11 cellular contexts compared by ENCODE assay signal in genomic region chr2:197496695-197497094, GRCh38. TPM values are rescaled to one million over a fixed set of nuclear protein-coding genes. Genes with fewer than 3 reads are reported as not detected.
A peak's percentile ranks its signal among the peaks of the same experiment; 100 is the strongest.
DNase-seq lines count a peak whose midpoint lies in the region; ATAC-seq and TF ChIP-seq lines count a peak whose summit lies in the region.
"Had no signal": no experiment of that assay in that cellular context is flagged by ENCODE, and none has a peak within 500 bp of the region (broad histone marks: within the 10 kb centered on the region; RNA-seq: fewer than 3 reads in every experiment).

No MANE protein-coding gene starts in this region.

- H3K27ac Mint-ChIP-seq in Caco-2 (ENCODE audit: unreplicated experiment): no peak overlapping the region
- H3K27ac Mint-ChIP-seq in activated naive CD8-positive, alpha-beta T cell treated with anti-CD3 and anti-CD28 coated beads for 36 hours: peak overlapping the region; percentile 99
- peak overlapping the region; percentile 43 to 46 for H3K27ac Mint-ChIP-seq in natural killer cell treated with Interleukin-12 subunit alpha and Interleukin-12 subunit beta and Interleukin-15 and Interleukin-18, amount 100 ng/mL, for 72 hours

- no peak overlapping the region for H3K4me3 ChIP-seq in Caco-2 (ENCODE audit: low read depth, low read length)
- H3K4me3 ChIP-seq in HUES6 (ENCODE audit: low read depth, low read length): peak overlapping the region; percentile 89
- no peak overlapping the region for H3K4me3 ChIP-seq in gastroesophageal sphincter
- H3K4me3 ChIP-seq: prostate gland had no signal

- H3K27me3 ChIP-seq in Caco-2 (replicated peaks; ENCODE audit: control insufficient read depth, insufficient read depth, low read length) (no peaks in the 10 kb centered on the region), HUES6 (ENCODE audit: control insufficient read depth, insufficient read depth, low read length) (no peaks in the 10 kb centered on the region), gastroesophageal sphincter (no peaks in the 10 kb centered on the region)

- H3K4me1 ChIP-seq in Caco-2 (peaks cover 33% of the 10 kb centered on the region), HUES6 (ENCODE audit: control insufficient read depth, insufficient read depth, low read length) (peaks cover 20% of the 10 kb centered on the region), gastroesophageal sphincter (peaks cover 11 to 46% (median 21%) of the 10 kb centered on the region in 3 donors)
- H3K4me1 ChIP-seq: prostate gland had no signal

- H3K36me3 Mint-ChIP-seq in Caco-2 (ENCODE audit: insufficient read depth, unreplicated experiment): peaks cover 98% of the 10 kb centered on the region
- H3K36me3 Mint-ChIP-seq in activated naive CD8-positive, alpha-beta T cell treated with anti-CD3 and anti-CD28 coated beads for 36 hours: peaks cover 77% of the 10 kb centered on the region
- peaks cover 40% of the 10 kb centered on the region for H3K36me3 Mint-ChIP-seq in natural killer cell treated with Interleukin-12 subunit alpha and Interleukin-12 subunit beta and Interleukin-15 and Interleukin-18, amount 100 ng/mL, for 72 hours

- H3K9me3 Mint-ChIP-seq in Caco-2 (ENCODE audit: unreplicated experiment): no peaks in the 10 kb centered on the region
- H3K9me3 Mint-ChIP-seq in activated naive CD8-positive, alpha-beta T cell treated with anti-CD3 and anti-CD28 coated beads for 36 hours: no peaks in the 10 kb centered on the region
- H3K9me3 Mint-ChIP-seq in natural killer cell treated with Interleukin-12 subunit alpha and Interleukin-12 subunit beta and Interleukin-15 and Interleukin-18, amount 100 ng/mL, for 72 hours: no peaks in the 10 kb centered on the region

- no peak for TF ChIP-seq POLR2A in gastroesophageal sphincter (IDR thresholded peaks at IDR 0.05)

- no peaks in the 10 kb centered on the region for H3K27me3 Mint-ChIP-seq in Caco-2 (ENCODE audit: insufficient read depth, unreplicated experiment)
- no peaks in the 10 kb centered on the region for H3K27me3 Mint-ChIP-seq in activated naive CD8-positive, alpha-beta T cell treated with anti-CD3 and anti-CD28 coated beads for 36 hours
- H3K27me3 Mint-ChIP-seq in natural killer cell treated with Interleukin-12 subunit alpha and Interleukin-12 subunit beta and Interleukin-15 and Interleukin-18, amount 100 ng/mL, for 72 hours: no peaks in the 10 kb centered on the region

- peaks cover 2% of the 10 kb centered on the region; the same call in 1 of the 2 replicates for H3K36me3 ChIP-seq in Caco-2 (ENCODE audit: control insufficient read depth, insufficient read depth, low read length)
- peaks cover 77% of the 10 kb centered on the region for H3K36me3 ChIP-seq in HUES6 (ENCODE audit: control insufficient read depth, insufficient read depth, low read length)
- peaks cover 6 to 54% of the 10 kb centered on the region in 2 donors for H3K36me3 ChIP-seq in gastroesophageal sphincter

- no peaks in the 10 kb centered on the region for H3K4me1 Mint-ChIP-seq in Caco-2 (ENCODE audit: low read depth, unreplicated experiment)
- peaks cover 39% of the 10 kb centered on the region for H3K4me1 Mint-ChIP-seq in activated naive CD8-positive, alpha-beta T cell treated with anti-CD3 and anti-CD28 coated beads for 36 hours
- H3K4me1 Mint-ChIP-seq in natural killer cell treated with Interleukin-12 subunit alpha and Interleukin-12 subunit beta and Interleukin-15 and Interleukin-18, amount 100 ng/mL, for 72 hours (ENCODE audit: low read depth in 2 of 2): peaks cover 23 to 35% of the 10 kb centered on the region in 2 donors

- no peak for TF ChIP-seq EP300 in gastroesophageal sphincter (IDR thresholded peaks at IDR 0.05)

- CTCF ChIA-PET in Caco-2 (lab: Charles Lee): no interaction called here

- POLR2A ChIA-PET in Caco-2 (lab: Charles Lee): no interaction called here

- H3K27ac ChIP-seq in HUES6 (ENCODE audit: low read depth, low read length) (no peak overlapping the region), gastroesophageal sphincter (peak overlapping the region in 1 of 4 donors; percentile 4)
- H3K27ac ChIP-seq: prostate gland had no signal

- H3K9me3 ChIP-seq in Caco-2 (no peaks in the 10 kb centered on the region), HUES6 (ENCODE audit: control insufficient read depth, insufficient read depth, low read depth, low read length) (no peaks in the 10 kb centered on the region), gastroesophageal sphincter (no peaks in the 10 kb centered on the region)
- H3K9me3 ChIP-seq: prostate gland had no signal

- H3K9ac ChIP-seq in HUES6 (ENCODE audit: low read length): no peak overlapping the region

- DNase-seq in Caco-2 (no peak), posterior vena cava (ENCODE audit: low spot score) (no peak), NCI-H146 (lab: John Stamatoyannopoulos, UW) (no peak)
- no peak for DNase-seq in activated naive CD8-positive, alpha-beta T cell treated with anti-CD3 and anti-CD28 coated beads for 36 hours
- no peak for DNase-seq in natural killer cell treated with Interleukin-12 subunit alpha and Interleukin-12 subunit beta and Interleukin-15 and Interleukin-18, amount 100 ng/mL, for 72 hours (ENCODE audit: low spot score)
- DNase-seq: DMS79, NCI-H1048 had no signal

- H3K4me3 Mint-ChIP-seq in Caco-2 (ENCODE audit: unreplicated experiment): peak overlapping the region; percentile 95
- peak overlapping the region; percentile 96 for H3K4me3 Mint-ChIP-seq in activated naive CD8-positive, alpha-beta T cell treated with anti-CD3 and anti-CD28 coated beads for 36 hours
- H3K4me3 Mint-ChIP-seq in natural killer cell treated with Interleukin-12 subunit alpha and Interleukin-12 subunit beta and Interleukin-15 and Interleukin-18, amount 100 ng/mL, for 72 hours: peak overlapping the region; percentile 97

- intact Hi-C loops in Caco-2 (cut with micrococcal nuclease; ENCODE audit: unreplicated experiment): loop anchor here (5.0 kb wide), 1 partner anchor 281 kb away; no protein-coding TSS in a partner anchor
- intact Hi-C loops in posterior vena cava (cut with DNase I): no loop called here

- TF ChIP-seq CTCF in Caco-2 (IDR thresholded peaks at IDR 0.05; ENCODE audit: insufficient read depth in 1 of 2, low read depth in 1 of 2, low read length in 1 of 2, severe bottlenecking in 1 of 2, unreplicated experiment in 1 of 2) (no peak), gastroesophageal sphincter (IDR thresholded peaks at IDR 0.05) (no peak)

- BruUV-seq in Caco-2 (replicated peaks; lab: Mats Ljungman, UMichigan): no TSS peak

- no peak for ATAC-seq in natural killer cell treated with Interleukin-12 subunit alpha and Interleukin-12 subunit beta and Interleukin-15 and Interleukin-18, amount 100 ng/mL, for 72 hours
- no peak for ATAC-seq in GM21360 (IDR thresholded peaks at IDR 0.05; ENCODE audit: unreplicated experiment)
- no peak for ATAC-seq in gastroesophageal sphincter

RNA-seq across cellular contexts. Expression of gene HSPD1, which starts 2.9 kb away (rescaled TPM):
- total RNA-seq in Caco-2 (2022): 877 and 933 TPM in 2 replicates
- total RNA-seq in activated naive CD8-positive, alpha-beta T cell treated with anti-CD3 and anti-CD28 coated beads for 36 hours: 1,000 to 10,000 TPM; 1,356 to 1,376 TPM
- total RNA-seq in natural killer cell treated with Interleukin-12 subunit alpha and Interleukin-12 subunit beta and Interleukin-15 and Interleukin-18, amount 100 ng/mL, for 72 hours: 100 to 1,000 TPM; 380 to 655 TPM
- total RNA-seq in posterior vena cava: 100 to 1,000 TPM; 106 to 131 TPM
- 100 to 1,000 TPM; 120 to 145 (median 144) TPM for total RNA-seq in gastroesophageal sphincter

RNA-seq across cellular contexts. Expression of gene HSPE1, which starts 3.5 kb away (rescaled TPM):
- total RNA-seq in Caco-2 (2022) (340 and 373 TPM in 2 replicates), posterior vena cava (10 to 100 TPM; 54.5 to 60.5 TPM), gastroesophageal sphincter (10 to 100 TPM; 59.3 to 91.3 (median 74.0) TPM)
- 100 to 1,000 TPM; 485 to 487 TPM for total RNA-seq in activated naive CD8-positive, alpha-beta T cell treated with anti-CD3 and anti-CD28 coated beads for 36 hours
- 100 to 1,000 TPM; 140 to 158 TPM for total RNA-seq in natural killer cell treated with Interleukin-12 subunit alpha and Interleukin-12 subunit beta and Interleukin-15 and Interleukin-18, amount 100 ng/mL, for 72 hours

RNA-seq across cellular contexts. Expression of gene MOB4, which starts 19.2 kb away (rescaled TPM):
- total RNA-seq in Caco-2 (2022): 27.2 and 31.1 TPM in 2 replicates
- 10 to 100 TPM; 19.8 to 21.7 TPM for total RNA-seq in activated naive CD8-positive, alpha-beta T cell treated with anti-CD3 and anti-CD28 coated beads for 36 hours
- 10 to 100 TPM; 16.9 to 25.7 TPM for total RNA-seq in natural killer cell treated with Interleukin-12 subunit alpha and Interleukin-12 subunit beta and Interleukin-15 and Interleukin-18, amount 100 ng/mL, for 72 hours
- 10 to 100 TPM; 35.1 to 55.4 TPM for total RNA-seq in posterior vena cava
- 10 to 100 TPM; 32.0 to 53.9 (median 36.8) TPM for total RNA-seq in gastroesophageal sphincter

RNA-seq across cellular contexts. Expression of gene COQ10B, which starts 43.3 kb away (rescaled TPM):
- 22.5 and 25.0 TPM in 2 replicates for total RNA-seq in Caco-2 (2022)
- total RNA-seq in activated naive CD8-positive, alpha-beta T cell treated with anti-CD3 and anti-CD28 coated beads for 36 hours: 10 to 100 TPM; 18.9 to 19.5 TPM
- total RNA-seq in natural killer cell treated with Interleukin-12 subunit alpha and Interleukin-12 subunit beta and Interleukin-15 and Interleukin-18, amount 100 ng/mL, for 72 hours: 10 to 100 TPM; 27.8 to 40.4 TPM
- total RNA-seq in posterior vena cava: 10 to 100 TPM; 29.5 to 42.9 TPM
- 10 to 100 TPM; 36.9 to 66.8 (median 42.2) TPM for total RNA-seq in gastroesophageal sphincter
